9 cellular contexts compared by ENCODE assay signal in genomic region chr14:32934891-32935633, GRCh38. TPM values are rescaled to one million over a fixed set of nuclear protein-coding genes. Genes with fewer than 3 reads are reported as not detected.
DNase-seq lines count a peak whose midpoint lies in the region; ATAC-seq and TF ChIP-seq lines count a peak whose summit lies in the region.
"Had no signal": no experiment of that assay in that cellular context is flagged by ENCODE, and none has a peak within 500 bp of the region (broad histone marks: within the 10 kb centered on the region; RNA-seq: fewer than 3 reads in every experiment).

No MANE protein-coding gene starts in this region.

- no peak overlapping the region for H3K4ac ChIP-seq in mesendoderm (ENCODE audit: low read depth, low read length)

- no peaks in the 10 kb centered on the region for H3K79me1 ChIP-seq in mesendoderm (ENCODE audit: low read length)

- H3K4me1 ChIP-seq in heart left ventricle: peaks cover 0 to 37% (median 14%) of the 10 kb centered on the region in 12 donors
- no peaks in the 10 kb centered on the region for H3K4me1 ChIP-seq in mesendoderm (ENCODE audit: control insufficient read depth, low read depth, low read length)
- H3K4me1 ChIP-seq in uterus: peaks cover 0 to 16% of the 10 kb centered on the region in 2 donors
- no peaks in the 10 kb centered on the region for H3K4me1 ChIP-seq in OCI-LY7 (ENCODE audit: insufficient read depth, low read length, poor library complexity, severe bottlenecking)

- no peak for TF ChIP-seq CTCF in heart left ventricle (IDR thresholded peaks at IDR 0.05)
- no peak for TF ChIP-seq CTCF in brain microvascular endothelial cell (IDR thresholded peaks at IDR 0.05; ENCODE audit: low read depth, low read length, missing control alignments)
- TF ChIP-seq CTCF in uterus (IDR thresholded peaks at IDR 0.05): no peak
- TF ChIP-seq CTCF in OCI-LY7 (conservative IDR thresholded peaks at IDR 0.05; ENCODE audit: low read length): no peak

- H2AK5ac ChIP-seq in mesendoderm (ENCODE audit: low read length): no peak overlapping the region

- no peaks in the 10 kb centered on the region for H3K9me2 ChIP-seq in OCI-LY7 (ENCODE audit: insufficient read depth, low read length)

- no peak overlapping the region for H2AFZ ChIP-seq in OCI-LY7 (ENCODE audit: low read length)

- CTCF ChIA-PET in OCI-LY7 (lab: Charles Lee; ENCODE audit: unreplicated experiment): no interaction called here

- no peak overlapping the region for H2BK120ac ChIP-seq in mesendoderm (ENCODE audit: low read depth, low read length)

- no TSS peak for BruUV-seq in OCI-LY7 (replicated peaks; lab: Mats Ljungman, UMichigan)

- H3K36me3 ChIP-seq in heart left ventricle: no peaks in the 10 kb centered on the region
- no peaks in the 10 kb centered on the region for H3K36me3 ChIP-seq in brain microvascular endothelial cell (replicated peaks)
- no peaks in the 10 kb centered on the region for H3K36me3 ChIP-seq in mesendoderm (ENCODE audit: control insufficient read depth, insufficient read depth, low read length)
- H3K36me3 ChIP-seq in uterus: no peaks in the 10 kb centered on the region
- peaks cover 61% of the 10 kb centered on the region for H3K36me3 ChIP-seq in OCI-LY7 (ENCODE audit: insufficient read depth, low read length)

- intact Hi-C loops in heart left ventricle (cut with DNase I) (loop anchor here in 5 of 10 donors (10.0 kb wide), 5 partner anchors 110 to 860 kb away; no protein-coding TSS in a partner anchor), left cardiac atrium (cut with DNase I) (loop anchor here in 1 of 2 donors (10.0 kb wide), 2 partner anchors 100 to 220 kb away; no protein-coding TSS in a partner anchor), uterus (cut with DNase I; ENCODE audit: low total_unique reads) (no loop called here), OCI-LY7 (cut with micrococcal nuclease; ENCODE audit: unreplicated experiment) (no loop called here)

- DNase-seq in heart left ventricle: peak in 2 of 5 donors; percentile 28 to 29
- DNase-seq in left cardiac atrium: no peak
- DNase-seq in brain microvascular endothelial cell: no peak
- DNase-seq in mesendoderm: peak; percentile 50
- peak; percentile 17 to 20 for DNase-seq in uterus
- DNase-seq in D341Med (ENCODE audit: low spot score): no peak
- no peak for DNase-seq in OCI-LY7 (ENCODE audit: low spot score)
- DNase-seq: T1000 had no signal

- no peaks in the 10 kb centered on the region for H4K20me1 ChIP-seq in OCI-LY7 (ENCODE audit: insufficient read depth, low read length)

- TF ChIP-seq POLR2A in heart left ventricle (IDR thresholded peaks at IDR 0.05) (no peak), uterus (IDR thresholded peaks at IDR 0.05) (no peak)

- H3K23ac ChIP-seq in mesendoderm (ENCODE audit: low read length): no peak overlapping the region

- 4 to 15% (median 7%) methylated on average over 21 to 39 of the region's 39 CpGs for WGBS in heart left ventricle, 4 donors
- no CpG with 5 or more reads among the region's 39 CpGs for WGBS in mesendoderm (ENCODE audit: extremely low coverage, insufficient coverage, low lambda C conversion rate)

- H3K56ac ChIP-seq in mesendoderm (ENCODE audit: low read length): peak overlapping the region; percentile 57

- no peak overlapping the region for H4K8ac ChIP-seq in mesendoderm (ENCODE audit: low read depth, low read length)

- in situ Hi-C loops in brain microvascular endothelial cell (cut with HindIII; ENCODE audit: low pct_ligation_motif_present, low sequenced_read_pairs): no loop called here

- no peaks in the 10 kb centered on the region for H3K9me3 ChIP-seq in heart left ventricle
- no peaks in the 10 kb centered on the region for H3K9me3 ChIP-seq in uterus
- no peaks in the 10 kb centered on the region for H3K9me3 ChIP-seq in OCI-LY7 (ENCODE audit: low read length)

- H3K27ac ChIP-seq in heart left ventricle (no peak overlapping the region), brain microvascular endothelial cell (no peak overlapping the region), mesendoderm (ENCODE audit: low read depth, low read length) (no peak overlapping the region), uterus (no peak overlapping the region), OCI-LY7 (ENCODE audit: low read depth, low read length, poor library complexity, severe bottlenecking) (no peak overlapping the region)

- H3K4me2 ChIP-seq in mesendoderm (ENCODE audit: low read length) (peak overlapping the region; percentile 70), OCI-LY7 (ENCODE audit: low read length) (no peak overlapping the region)

- no peaks in the 10 kb centered on the region for H3K79me2 ChIP-seq in mesendoderm (ENCODE audit: control insufficient read depth, insufficient read depth, low read length)
- no peaks in the 10 kb centered on the region for H3K79me2 ChIP-seq in OCI-LY7 (ENCODE audit: insufficient read depth, low read depth, low read length)

- H3K18ac ChIP-seq in mesendoderm (ENCODE audit: low read length): peak overlapping the region; percentile 44

- H3K27me3 ChIP-seq in heart left ventricle (peaks cover 9 to 81% (median 48%) of the 10 kb centered on the region in 9 donors), brain microvascular endothelial cell (replicated peaks) (peaks cover 11% of the 10 kb centered on the region), mesendoderm (ENCODE audit: insufficient read depth, low read length, poor library complexity) (peaks cover 17% of the 10 kb centered on the region), uterus (peaks cover 11 to 25% of the 10 kb centered on the region in 2 donors)

- no peak overlapping the region for H3K9ac ChIP-seq in mesendoderm (ENCODE audit: low read length)

- no peak for ATAC-seq in heart left ventricle
- ATAC-seq in left cardiac atrium: no peak
- no peak for ATAC-seq in GM18519 (IDR thresholded peaks at IDR 0.05; ENCODE audit: low FRiP score, unreplicated experiment)

- H2BK15ac ChIP-seq in mesendoderm (replicated peaks; ENCODE audit: low read depth): no peak overlapping the region

- H3K4me3 ChIP-seq in heart left ventricle: peak overlapping the region in 11 of 12 donors; percentile 17 to 60 (median 51)
- H3K4me3 ChIP-seq in brain microvascular endothelial cell (ENCODE audit: low read depth, low read length): peak overlapping the region; percentile 43
- H3K4me3 ChIP-seq in mesendoderm (ENCODE audit: low read length): no peak overlapping the region
- H3K4me3 ChIP-seq in uterus: peak overlapping the region; percentile 27 to 41
- H3K4me3 ChIP-seq in OCI-LY7 (ENCODE audit: low read depth, low read length, poor library complexity, severe bottlenecking): no peak overlapping the region

- no peak overlapping the region for H2BK5ac ChIP-seq in mesendoderm (ENCODE audit: low read length)

- POLR2A ChIA-PET in OCI-LY7 (lab: Charles Lee): no interaction called here

- H4K5ac ChIP-seq in mesendoderm (ENCODE audit: low read length): no peak overlapping the region

RNA-seq across cellular contexts. Expression of gene NPAS3, which starts 3.6 kb away (rescaled TPM):
- total RNA-seq in heart left ventricle (1 to 10 TPM in 5 of 9 donors, under 1 TPM in 4; 0.20 to 3.4 (median 1.1) TPM), left cardiac atrium (1 to 10 TPM; 2.4 TPM), uterus (10 to 100 TPM in 1 of 4 donors, 1 to 10 TPM in 2, under 1 TPM in 1; 0.51 to 15.2 (median 6.6) TPM), OCI-LY7 (2022) (not detected in 2 replicates)
- polyA plus RNA-seq in heart left ventricle: under 1 TPM; 0.15 to 0.46 TPM
- polyA plus RNA-seq in mesendoderm (2013, experiment 1 of 2): 0.44 TPM
- 0.48 TPM for polyA plus RNA-seq in mesendoderm (2013, experiment 2 of 2)
- total RNA-seq in OCI-LY7 (2014; rRNA removed; shearing (Covaris generic)): not detected in 2 replicates

Comparison
In these comparisons a context has a peak if more than half of its experiments do, and no peak if none do; other contexts are left out.
1. DNase-seq: peak in mesendoderm (single experiment) and uterus (2 of 2); none in left cardiac atrium (single experiment), brain microvascular endothelial cell (single experiment), D341Med (single experiment) and OCI-LY7 (single experiment).
2. H3K4me3 ChIP-seq: peak in heart left ventricle (11 of 12), brain microvascular endothelial cell (single experiment) and uterus (2 of 2); none in mesendoderm (single experiment) and OCI-LY7 (single experiment).